Comparison of ENCODE assay signal across 28 cellular contexts in genomic region chr2:73906847-73907505, GRCh38. TPM values are rescaled to one million over a fixed set of nuclear protein-coding genes. Genes with fewer than 3 reads are reported as not detected.
A peak's percentile ranks its signal among the peaks of the same experiment; 100 is the strongest.
DNase-seq lines count a peak whose midpoint lies in the region; ATAC-seq and TF ChIP-seq lines count a peak whose summit lies in the region.
"Had no signal": no experiment of that assay in that cellular context is flagged by ENCODE, and none has a peak within 500 bp of the region (broad histone marks: within the 10 kb centered on the region; RNA-seq: fewer than 3 reads in every experiment).

No MANE protein-coding gene starts in this region.

- H3K27ac Mint-ChIP-seq in CD14-positive monocyte (peak overlapping the region in 6 of 7 donors; percentile 19 to 86 (median 80)), GM23338 (no peak overlapping the region)
- peak overlapping the region; percentile 74 for H3K27ac Mint-ChIP-seq in stimulated activated effector memory CD8-positive, alpha-beta T cell treated with anti-CD3 and anti-CD28 coated beads, Interleukin-12 subunit alpha, Interleukin-12 subunit beta, amount 100 ng/mL, for 72 hours
- H3K27ac Mint-ChIP-seq: brain, T-cell, WTC11 had no signal

- H3K27me3 ChIP-seq in GM23338 (ENCODE audit: insufficient read depth) (no peaks in the 10 kb centered on the region), gastroesophageal sphincter (no peaks in the 10 kb centered on the region), Peyer's patch (no peaks in the 10 kb centered on the region)
- H3K27me3 ChIP-seq: adrenal gland, spleen, upper lobe of left lung had no signal

- H3K4me1 ChIP-seq in GM23338 (ENCODE audit: insufficient read depth) (0 out of 2 replicates have a peak, but pooled peaks cover 3% of the 10 kb centered on the region), gastroesophageal sphincter (peaks cover 0 to 60% (median 0%) of the 10 kb centered on the region in 3 donors), Peyer's patch (no peaks in the 10 kb centered on the region)
- H3K4me1 ChIP-seq: adrenal gland, upper lobe of left lung had no signal

- TF ChIP-seq CTCF in CD14-positive monocyte (IDR thresholded peaks at IDR 0.05) (no peak), GM23338 (conservative IDR thresholded peaks at IDR 0.05; ENCODE audit: low read depth in 2 of 2) (no peak), gastroesophageal sphincter (IDR thresholded peaks at IDR 0.05) (no peak), Peyer's patch (IDR thresholded peaks at IDR 0.05) (no peak)

- TF ChIP-seq POLR2A in gastroesophageal sphincter (IDR thresholded peaks at IDR 0.05) (no peak), Peyer's patch (IDR thresholded peaks at IDR 0.05) (no peak)

- no peak for TF ChIP-seq EP300 in gastroesophageal sphincter (IDR thresholded peaks at IDR 0.05)

- no peaks in the 10 kb centered on the region for H3K9me2 ChIP-seq in GM23338 (ENCODE audit: insufficient read depth)

- no peaks in the 10 kb centered on the region for H3K9me3 ChIP-seq in gastroesophageal sphincter
- no peaks in the 10 kb centered on the region for H3K9me3 ChIP-seq in Peyer's patch
- H3K9me3 ChIP-seq: adrenal gland, SJCRH30, spleen, upper lobe of left lung had no signal

- H3K4me3 Mint-ChIP-seq in CD14-positive monocyte = no peak overlapping the region
- H3K4me3 Mint-ChIP-seq in GM23338 = no peak overlapping the region
- no peak overlapping the region for H3K4me3 Mint-ChIP-seq in stimulated activated effector memory CD8-positive, alpha-beta T cell treated with anti-CD3 and anti-CD28 coated beads, Interleukin-12 subunit alpha, Interleukin-12 subunit beta, amount 100 ng/mL, for 72 hours
- H3K4me3 Mint-ChIP-seq: brain, T-cell, WTC11 had no signal

- no peaks in the 10 kb centered on the region for H3K79me2 ChIP-seq in GM23338 (replicated peaks; ENCODE audit: insufficient read depth)

- H3K27me3 Mint-ChIP-seq in CD14-positive monocyte (ENCODE audit: low read depth in 3 of 3) (peaks cover 1 to 2% (median 1%) of the 10 kb centered on the region in 3 donors), GM23338 (ENCODE audit: insufficient read depth, low read depth, poor library complexity) (no peaks in the 10 kb centered on the region)
- H3K27me3 Mint-ChIP-seq: T-cell had no signal

- ATAC-seq in GM23338 = no peak
- no peak for ATAC-seq in gastroesophageal sphincter
- no peak for ATAC-seq in stimulated activated effector memory CD8-positive, alpha-beta T cell treated with anti-CD3 and anti-CD28 coated beads, Interleukin-12 subunit alpha, Interleukin-12 subunit beta, amount 100 ng/mL, for 72 hours

- H3K4me3 ChIP-seq in GM23338 (no peak overlapping the region), gastroesophageal sphincter (no peak overlapping the region), Peyer's patch (no peak overlapping the region)
- H3K4me3 ChIP-seq: adrenal gland, SJCRH30, spleen, upper lobe of left lung had no signal

- H2AFZ ChIP-seq in GM23338 = peak overlapping the region; percentile 77; the same call in 1 of the 2 replicates

- no peaks in the 10 kb centered on the region for H3K9me3 Mint-ChIP-seq in CD14-positive monocyte
- H3K9me3 Mint-ChIP-seq in GM23338 = no peaks in the 10 kb centered on the region
- H3K9me3 Mint-ChIP-seq in stimulated activated effector memory CD8-positive, alpha-beta T cell treated with anti-CD3 and anti-CD28 coated beads, Interleukin-12 subunit alpha, Interleukin-12 subunit beta, amount 100 ng/mL, for 72 hours = no peaks in the 10 kb centered on the region
- H3K9me3 Mint-ChIP-seq: immature natural killer cell, T-cell, WTC11 had no signal

- H3K4me2 ChIP-seq in GM23338 = no peak overlapping the region

- peaks cover 15% of the 10 kb centered on the region for H3K4me1 Mint-ChIP-seq in CD14-positive monocyte
- H3K4me1 Mint-ChIP-seq in GM23338 = peaks cover 6% of the 10 kb centered on the region
- H3K4me1 Mint-ChIP-seq in stimulated activated effector memory CD8-positive, alpha-beta T cell treated with anti-CD3 and anti-CD28 coated beads, Interleukin-12 subunit alpha, Interleukin-12 subunit beta, amount 100 ng/mL, for 72 hours = peaks cover 8% of the 10 kb centered on the region
- H3K4me1 Mint-ChIP-seq: immature natural killer cell had no signal

- H3K36me3 ChIP-seq in GM23338 (ENCODE audit: insufficient read depth) (no peaks in the 10 kb centered on the region), gastroesophageal sphincter (peaks cover 4 to 71% of the 10 kb centered on the region in 2 donors), Peyer's patch (no peaks in the 10 kb centered on the region)
- H3K36me3 ChIP-seq: adrenal gland, SJCRH30, spleen, upper lobe of left lung had no signal

- intact Hi-C loops in CD14-positive monocyte (cut with micrococcal nuclease) = no loop called here

- no peaks in the 10 kb centered on the region for H3F3A ChIP-seq in GM23338 (replicated peaks; ENCODE audit: low read depth)

- H3K27ac ChIP-seq in GM23338 (ENCODE audit: low read depth) (no peak overlapping the region), gastroesophageal sphincter (peak overlapping the region; percentile 62 to 91 (median 75)), Peyer's patch (peak overlapping the region in 1 of 4 donors; percentile 40)
- H3K27ac ChIP-seq: adrenal gland, SJCRH30, spleen, upper lobe of left lung had no signal

- no peaks in the 10 kb centered on the region for H4K20me1 ChIP-seq in GM23338 (replicated peaks; ENCODE audit: insufficient read depth)

- WGBS in gastroesophageal sphincter (ENCODE audit: low coverage in 1 of 2), 2 donors = 18 to 35% methylated on average over 2 to 5 of the region's 5 CpGs

- DNase-seq in CD14-positive monocyte (ENCODE audit: low spot score) (no peak), GM23338 (ENCODE audit: low spot score) (no peak), Peyer's patch (no peak), superior temporal gyrus (ENCODE audit: extremely low spot score) (no peak), DMS53 (lab: John Stamatoyannopoulos, UW) (no peak)
- DNase-seq in stimulated activated effector memory CD8-positive, alpha-beta T cell treated with anti-CD3 and anti-CD28 coated beads, Interleukin-12 subunit alpha, Interleukin-12 subunit beta, amount 100 ng/mL, for 72 hours (ENCODE audit: low spot score in 2 of 2) = no peak
- DNase-seq: activated CD4-positive, alpha-beta T cell treated with anti-CD3 and anti-CD28 coated beads, Interleukin-2, amount 50 U/mL, for 1 hour; activated T-cell treated with anti-CD3 and anti-CD28 coated beads, Interleukin-2, amount 50 U/mL, for 48 hours; adrenal gland; C1 segment of cervical spinal cord; DND-41; GF-D8; immature natural killer cell; Karpas-422; left cardiac atrium; NCI-H1436 treated with DMSO at 0.1 percent for 48 hours; NCI-H82; posterior cingulate gyrus; right cardiac atrium; SJCRH30; spleen; stimulated activated CD4-positive, alpha-beta T cell treated with anti-CD3 and anti-CD28 coated beads, Interleukin-2, amount 100 ng/mL, for 24 hours; T-cell; upper lobe of left lung had no signal

- H3K36me3 Mint-ChIP-seq in CD14-positive monocyte (no peaks in the 10 kb centered on the region), GM23338 (ENCODE audit: low read depth) (no peaks in the 10 kb centered on the region)
- H3K36me3 Mint-ChIP-seq in stimulated activated effector memory CD8-positive, alpha-beta T cell treated with anti-CD3 and anti-CD28 coated beads, Interleukin-12 subunit alpha, Interleukin-12 subunit beta, amount 100 ng/mL, for 72 hours = no peaks in the 10 kb centered on the region
- H3K36me3 Mint-ChIP-seq: brain, immature natural killer cell, T-cell, WTC11 had no signal

TF ChIP-seq in GM23338, 12 proteins besides CTCF, POLR2A, EP300 and RAD21 (continues in another document):
- TF ChIP-seq POLR2AphosphoS5 (IDR thresholded peaks at IDR 0.05; ENCODE audit: low read depth) (no peak), CREB1 (CRISPR knock-in tag; IDR thresholded peaks at IDR 0.05; ENCODE audit: low read depth) (no peak)

RNA-seq across cellular contexts. Expression of gene ACTG2, which starts 14.2 kb away (rescaled TPM):
- polyA plus RNA-seq in CD14-positive monocyte (not detected), GM23338 (2016; fragmentation: Nextera tagmentation; extraction: Ambion mirVana) (6.3 and 8.0 TPM in 2 replicates)
- 8.5 and 8.8 TPM in 2 replicates for total RNA-seq in GM23338 (2014; rRNA removed; shearing (Covaris generic))
- total RNA-seq in gastroesophageal sphincter (1,000 to 10,000 TPM; 2,261 to 5,929 (median 3,123) TPM), Peyer's patch (100 to 1,000 TPM in 1 of 4 donors, 10 to 100 TPM in 3; 27.5 to 140 (median 40.0) TPM)
- total RNA-seq: lung microvascular endothelial cell had no signal
- polyA plus RNA-seq: immature natural killer cell had no signal

RNA-seq across cellular contexts. Expression of gene DGUOK, which starts 19.7 kb away (rescaled TPM):
- polyA plus RNA-seq in CD14-positive monocyte (100 to 1,000 TPM; 123 to 129 TPM), GM23338 (2016; fragmentation: Nextera tagmentation; extraction: Ambion mirVana) (287 and 292 TPM in 2 replicates)
- 57.2 and 68.4 TPM in 2 replicates for total RNA-seq in GM23338 (2014; rRNA removed; shearing (Covaris generic))
- total RNA-seq in gastroesophageal sphincter (10 to 100 TPM; 32.6 to 61.3 (median 38.6) TPM), Peyer's patch (10 to 100 TPM; 24.2 to 44.5 (median 39.7) TPM)

Comparison
In these comparisons a context has a peak if more than half of its experiments do, and no peak if none do; other contexts are left out.
1. RNA of gene ACTG2, which starts 14.2 kb away (total RNA-seq): 2,261 to 5,929 TPM in gastroesophageal sphincter; 27.5 to 140 TPM in Peyer's patch and 8.5 to 8.8 TPM in GM23338; every median in the first group is over 10 times any median in the second.